Comparison of ENCODE assay signal across 11 cellular contexts in the genomic region with DNA sequence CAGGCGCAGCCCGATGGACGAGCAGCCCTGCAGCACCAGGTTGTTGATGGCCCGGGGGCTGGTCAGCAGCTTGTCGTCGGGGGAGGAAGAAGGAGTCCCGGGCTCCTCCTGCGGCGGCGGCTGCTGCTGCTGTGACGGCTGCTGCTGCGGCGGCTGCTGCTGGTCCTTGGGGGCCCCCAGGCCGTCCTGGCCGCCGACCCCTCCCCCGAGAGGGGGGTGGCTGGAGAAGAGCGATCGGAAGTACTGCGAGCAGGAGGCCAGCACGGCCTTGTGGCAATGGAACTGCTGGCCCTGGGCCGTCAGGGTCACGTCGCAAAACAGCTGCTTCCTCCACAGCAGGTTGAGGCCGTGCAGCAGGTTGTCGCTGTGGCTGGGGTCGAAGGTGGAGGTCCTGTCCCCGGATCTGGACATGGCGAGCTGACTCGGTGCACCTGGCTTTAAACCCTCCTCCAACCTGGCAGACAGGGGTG. TPM values are rescaled to one million over a fixed set of nuclear protein-coding genes. Genes with fewer than 3 reads are reported as not detected.
DNase-seq lines count a peak whose midpoint lies in the region; ATAC-seq and TF ChIP-seq lines count a peak whose summit lies in the region.
"Had no signal": no experiment of that assay in that cellular context is flagged by ENCODE, and none has a peak within 500 bp of the region (broad histone marks: within the 10 kb centered on the region; RNA-seq: fewer than 3 reads in every experiment).

No MANE protein-coding gene starts in this region.

- TF ChIP-seq CTCF in spleen (IDR thresholded peaks at IDR 0.05 in 8 of 11, conservative IDR thresholded peaks at IDR 0.05 in 3 of 11): no peak
- TF ChIP-seq CTCF in osteocyte (IDR thresholded peaks at IDR 0.05): no peak

- no peaks in the 10 kb centered on the region for H3K36me3 ChIP-seq in spleen

- peak overlapping the region in 2 of 3 donors; percentile 37 to 71 for H3K4me3 Mint-ChIP-seq in T-cell
- H3K4me3 Mint-ChIP-seq in osteocyte (ENCODE audit: unreplicated experiment): no peak overlapping the region

- peaks cover 38 to 45% of the 10 kb centered on the region in 2 donors for H3K27me3 Mint-ChIP-seq in T-cell
- H3K27me3 Mint-ChIP-seq in osteocyte (ENCODE audit: unreplicated experiment): peaks cover 70% of the 10 kb centered on the region

- POLR2A ChIA-PET in T-cell (lab: Charles Lee): no interaction called here

- H3K4me1 Mint-ChIP-seq in T-cell: peaks cover 13 to 23% (median 15%) of the 10 kb centered on the region in 3 donors
- H3K4me1 Mint-ChIP-seq in osteocyte (ENCODE audit: unreplicated experiment): peaks cover 18% of the 10 kb centered on the region

- TF ChIP-seq POLR2A in spleen (IDR thresholded peaks at IDR 0.05): no peak

- CTCF ChIA-PET in T-cell (lab: Charles Lee): no interaction called here

- peaks cover 0 to 71% (median 10%) of the 10 kb centered on the region in 6 donors for H3K4me1 ChIP-seq in spleen

- no peaks in the 10 kb centered on the region for H3K9me3 ChIP-seq in spleen

- H3K27me3 ChIP-seq in spleen (replicated peaks in 1 of 7): peaks cover 0 to 52% (median 13%) of the 10 kb centered on the region in 7 donors

- H3K36me3 Mint-ChIP-seq in T-cell: no peaks in the 10 kb centered on the region
- H3K36me3 Mint-ChIP-seq in osteocyte (ENCODE audit: unreplicated experiment): no peaks in the 10 kb centered on the region

- H3K27ac ChIP-seq in spleen: peak overlapping the region; percentile 37 to 89 (median 84)
- H3K27ac ChIP-seq: SK-N-MC had no signal

- H3K4me3 ChIP-seq in spleen: peak overlapping the region; percentile 17 to 87 (median 62)
- H3K4me3 ChIP-seq: K562 had no signal

- no peak overlapping the region for H3K27ac Mint-ChIP-seq in T-cell
- H3K27ac Mint-ChIP-seq in osteocyte (ENCODE audit: unreplicated experiment): no peak overlapping the region

- no peaks in the 10 kb centered on the region for H3K9me3 Mint-ChIP-seq in T-cell
- no peaks in the 10 kb centered on the region for H3K9me3 Mint-ChIP-seq in osteocyte (ENCODE audit: unreplicated experiment)

- WGBS in spleen, 5 donors: 0 to 3% (median 2%) methylated on average over 3 to 30 of the region's 30 CpGs

- DNase-seq in T-cell (no peak), iPS-NIHi7 (ENCODE audit: extremely low spot score) (peak; percentile 23), spleen (peak; percentile 85), osteocyte (ENCODE audit: extremely low spot score, unreplicated experiment) (no peak), foreskin melanocyte (no peak)
- DNase-seq: GOT3; stimulated activated CD4-positive, alpha-beta T cell treated with anti-CD3 and anti-CD28 coated beads, Interleukin-1b, Interleukin-23, amount 100 ng/mL, for 48 hours had no signal

- intact Hi-C loops in spleen (cut with DNase I; ENCODE audit: low total_unique reads): no loop called here

- ATAC-seq in HG03354 (IDR thresholded peaks at IDR 0.05; ENCODE audit: poor library complexity, severe bottlenecking, unreplicated experiment) (peak; percentile 16), T-cell (replicated peaks in 1 of 4) (no peak), GM21786 (IDR thresholded peaks at IDR 0.05; ENCODE audit: unreplicated experiment) (no peak)

RNA-seq across cellular contexts. Expression of a gene that starts 2.6 kb away (rescaled TPM):
- 1 to 10 TPM in 1 of 5 donors, under 1 TPM in 4; 0.35 to 1.4 (median 0.57) TPM for total RNA-seq in T-cell
- total RNA-seq in spleen: 10 to 100 TPM; 12.4 to 41.4 (median 18.9) TPM
- 10 to 100 TPM in 2 of 3 donors, 1 to 10 TPM in 1; 9.4 to 14.6 (median 13.1) TPM for polyA plus RNA-seq in spleen
- not detected in 2 replicates for total RNA-seq in osteocyte
- total RNA-seq: K562 had no signal
- polyA plus RNA-seq: K562 had no signal

Comparison
In these comparisons a context has a peak if more than half of its experiments do, and no peak if none do; other contexts are left out.
1. DNase-seq: peak in iPS-NIHi7 (single experiment) and spleen (single experiment); none in T-cell (0 of 34), osteocyte (single experiment) and foreskin melanocyte (single experiment).
2. RNA of a gene that starts 2.6 kb away (total RNA-seq): 12.4 to 41.4 TPM in spleen; 0.35 to 1.4 TPM in T-cell and not detected in osteocyte; every median in the first group is over 4 times any median in the second.